Comparison of ENCODE assay signal across 9 cellular contexts in the genomic region with DNA sequence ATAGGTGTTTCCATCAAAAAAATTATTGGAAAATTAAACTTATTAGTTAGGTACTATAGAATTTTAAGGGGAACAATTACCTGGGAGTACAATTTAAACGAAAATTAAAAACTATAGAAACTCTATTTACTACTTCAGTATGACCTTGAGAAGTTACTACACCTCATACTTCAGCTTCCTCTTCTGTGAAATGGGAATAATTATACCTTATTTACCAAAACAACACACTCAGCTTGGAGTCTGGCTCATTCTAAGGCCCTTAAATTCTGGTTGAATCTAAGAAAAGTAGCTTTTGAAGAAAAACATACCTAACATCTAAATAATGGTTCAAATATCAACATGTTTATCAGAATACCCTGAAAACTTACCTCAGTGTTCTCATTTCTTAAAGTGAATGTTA. TPM values are rescaled to one million over a fixed set of nuclear protein-coding genes. Genes with fewer than 3 reads are reported as not detected.
DNase-seq lines count a peak whose midpoint lies in the region; ATAC-seq, FAIRE-seq and TF ChIP-seq lines count a peak whose summit lies in the region.
"Had no signal": no experiment of that assay in that cellular context is flagged by ENCODE, and none has a peak within 500 bp of the region (broad histone marks: within the 10 kb centered on the region; RNA-seq: fewer than 3 reads in every experiment).

No MANE protein-coding gene starts in this region.

- TF ChIP-seq POLR2A in IMR-90 (IDR thresholded peaks at IDR 0.05; ENCODE audit: low read depth, low read length) (no peak), GM12878 (IDR thresholded peaks at IDR 0.05; ENCODE audit: low read depth, low read length) (no peak)

- no CpG with 5 or more reads among the region's 1 CpG for WGBS in IMR-90 (ENCODE audit: extremely low coverage in 2 of 2, insufficient read length in 1 of 2), 2 experiments
- WGBS in GM12878 (ENCODE audit: insufficient coverage, insufficient replicate concordance, low lambda C conversion rate, missing lambda C conversion rate), result 5% methylated on average over 1 of the region's 1 CpG

- peaks cover 8% of the 10 kb centered on the region; the same call in 1 of the 2 replicates for H3K4me1 ChIP-seq in IMR-90 (ENCODE audit: control insufficient read depth, insufficient read depth, low read length)
- peaks cover 11% of the 10 kb centered on the region for H3K4me1 ChIP-seq in GM12878 (ENCODE audit: control insufficient read depth, insufficient read depth, low read length)

- H3K9me3 ChIP-seq in IMR-90 (ENCODE audit: control insufficient read depth, insufficient read depth, low read length), result no peaks in the 10 kb centered on the region
- no peaks in the 10 kb centered on the region for H3K9me3 ChIP-seq in GM12878 (replicated peaks; ENCODE audit: control insufficient read depth, insufficient read depth, low read length)

- H3K23ac ChIP-seq in IMR-90 (ENCODE audit: low read depth, low read length), result peak overlapping the region; percentile 78; the same call in 1 of the 2 replicates

- intact Hi-C loops in IMR-90 (cut with micrococcal nuclease), result loop anchor here (1.0 to 10.0 kb wide), 2 partner anchors 109 to 516 kb away; no protein-coding TSS in a partner anchor
- intact Hi-C loops in GM12878 (cut with micrococcal nuclease; ENCODE audit: unreplicated experiment), result no loop called here

- peak overlapping the region in 2 of 6 donors; percentile 23 to 58 for H3K27ac Mint-ChIP-seq in naive B cell

- H3K9me3 Mint-ChIP-seq in naive B cell, result no peaks in the 10 kb centered on the region

- FAIRE-seq in GM12878 (lab: Jason Lieb, UNC), result no peak

- no peaks in the 10 kb centered on the region for H3K27me3 Mint-ChIP-seq in naive B cell

- POLR2A ChIA-PET in IMR-90 (lab: Charles Lee; ENCODE audit: unreplicated experiment) (interaction anchor here (0.7 to 3.4 kb wide), 5 partner anchors 8 to 110 kb away, joined by 3 to 23 read pairs (median 4); no protein-coding TSS in a partner anchor), GM12878 (lab: Charles Lee) (interaction anchor here (1.0 to 8.1 kb wide), 4 partner anchors 11 to 97 kb away, joined by 3 to 102 read pairs (median 3); no protein-coding TSS in a partner anchor)

- no peak for TF ChIP-seq CTCF in AG09309 (IDR thresholded peaks at IDR 0.05; ENCODE audit: control insufficient read depth, insufficient read depth, low read depth, low read length, missing control alignments)
- no peak for TF ChIP-seq CTCF in IMR-90 (conservative IDR thresholded peaks at IDR 0.05; ENCODE audit: low read depth, low read length)
- no peak for TF ChIP-seq CTCF in GM12878 (IDR thresholded peaks at IDR 0.05 in 2 of 3, conservative IDR thresholded peaks at IDR 0.05 in 1 of 3; ENCODE audit: control insufficient read depth in 2 of 3, extremely low read depth in 1 of 3, insufficient read depth in 1 of 3, low read depth in 3 of 3, low read length in 3 of 3)

- H2BK15ac ChIP-seq in IMR-90 (ENCODE audit: low read depth, low read length), result no peak overlapping the region

- H2AFZ ChIP-seq in IMR-90 (replicated peaks; ENCODE audit: low read length, poor library complexity) (no peak overlapping the region), GM12878 (ENCODE audit: control insufficient read depth, low read depth, low read length) (no peak overlapping the region; the same call in 1 of the 2 replicates)

- peaks cover 4% of the 10 kb centered on the region; the same call in 1 of the 2 replicates for H3K9me1 ChIP-seq in IMR-90 (ENCODE audit: insufficient read depth, low read length)

- CTCF ChIA-PET in IMR-90 (lab: Yijun Ruan, JAX) (interaction anchor here (0.6 to 1.1 kb wide), 2 partner anchors 11 to 43 kb away, joined by 3 to 5 read pairs; no protein-coding TSS in a partner anchor), GM12878 (lab: Yijun Ruan, JAX) (interaction anchor here (0.8 to 2.1 kb wide), 6 partner anchors 11 to 114 kb away, joined by 3 to 7 read pairs (median 5); no protein-coding TSS in a partner anchor)

- peak overlapping the region; percentile 56; the same call in 1 of the 2 replicates for H3K18ac ChIP-seq in IMR-90 (ENCODE audit: low read depth, low read length)

- TF ChIP-seq EP300 in GM12878 (IDR thresholded peaks at IDR 0.05; ENCODE audit: borderline replicate concordance in 1 of 2, control insufficient read depth in 1 of 2, low read depth in 2 of 2, low read length in 2 of 2), result no peak

- peak overlapping the region; percentile 38; the same call in 1 of the 2 replicates for H2BK120ac ChIP-seq in IMR-90 (ENCODE audit: low read depth, low read length)

- SMC1A ChIA-PET in GM12878 (lab: Charles Lee; ENCODE audit: uncharacterized antibody, unreplicated experiment), result interaction anchor here (0.6 to 10.4 kb wide), 12 partner anchors 12 to 629 kb away, joined by 3 to 126 read pairs (median 4); no protein-coding TSS in a partner anchor

- peaks cover 4 to 36% of the 10 kb centered on the region in 2 experiments; a peak in 3 of 4 replicates for H3K79me1 ChIP-seq in IMR-90 (ENCODE audit: low read depth in 1 of 2, low read length in 2 of 2)

- H2BK5ac ChIP-seq in IMR-90 (ENCODE audit: low read depth, low read length, poor library complexity, severe bottlenecking), result peak overlapping the region; percentile 96

- in situ Hi-C loops in IMR-90 (cut with MboI; ENCODE audit: low sequenced_read_pairs) (no loop called here), GM12878 (cut with MboI) (no loop called here)

- no peak overlapping the region for H2AK5ac ChIP-seq in IMR-90 (ENCODE audit: low read depth, low read length)

- BruUV-seq in IMR-90 (replicated peaks; lab: Mats Ljungman, UMichigan) (no TSS peak), GM12878 (replicated peaks; lab: Mats Ljungman, UMichigan) (no TSS peak)

- no peak overlapping the region for H4K91ac ChIP-seq in IMR-90 (ENCODE audit: insufficient read depth, low read depth, low read length)

- TF ChIP-seq RAD21 in IMR-90 (IDR thresholded peaks at IDR 0.05; ENCODE audit: low read length) (no peak), GM12878 (IDR thresholded peaks at IDR 0.05; ENCODE audit: insufficient read depth, low read depth, low read length) (no peak)

- RAD21 ChIA-PET in GM12878 (lab: Charles Lee; ENCODE audit: unreplicated experiment), result interaction anchor here (1.0 to 2.4 kb wide), 11 partner anchors 8 to 125 kb away, joined by 3 to 11 read pairs (median 4); no protein-coding TSS in a partner anchor

- peak overlapping the region in 5 of 8 donors; percentile 25 to 96 (median 86) for H3K4me3 Mint-ChIP-seq in naive B cell

- H4K5ac ChIP-seq in IMR-90 (ENCODE audit: low read depth, low read length), result peak overlapping the region; percentile 44; the same call in 1 of the 2 replicates

- H3K79me2 ChIP-seq in GM12878 (ENCODE audit: control insufficient read depth, insufficient read depth, low read length), result peaks cover 56% of the 10 kb centered on the region

- H3K56ac ChIP-seq in IMR-90 (ENCODE audit: extremely low read depth, insufficient read depth, low read length), result peak overlapping the region; percentile 91

- H4K20me1 ChIP-seq in IMR-90 (ENCODE audit: insufficient read depth, low read length) (peaks cover 9% of the 10 kb centered on the region; the same call in 1 of the 2 replicates), GM12878 (ENCODE audit: control insufficient read depth, insufficient read depth) (no peaks in the 10 kb centered on the region)

- ATAC-seq in IMR-90 (ENCODE audit: low read depth) (no peak), GM12878 (no peak), naive B cell (ENCODE audit: low read depth in 2 of 2) (no peak), HG03571 (IDR thresholded peaks at IDR 0.05; ENCODE audit: unreplicated experiment) (no peak)

- H3K4me1 Mint-ChIP-seq in naive B cell, result peaks cover 20 to 43% (median 34%) of the 10 kb centered on the region in 3 donors

- H3K4me3 ChIP-seq in AG09309 (ENCODE audit: control insufficient read depth, low read depth, low read length), result peak overlapping the region; percentile 26
- H3K4me3 ChIP-seq in IMR-90 (ENCODE audit: insufficient read depth, low read depth, low read length), result peak overlapping the region; percentile 46; the same call in 1 of the 2 replicates
- peak overlapping the region; percentile 49 for H3K4me3 ChIP-seq in GM12878

- no peak overlapping the region for H2BK20ac ChIP-seq in IMR-90 (ENCODE audit: low read depth, low read length)

- H3K27ac ChIP-seq in IMR-90 (ENCODE audit: insufficient read depth, low read length) (peak overlapping the region; percentile 19; the same call in 1 of the 2 replicates), GM12878 (ENCODE audit: control insufficient read depth, insufficient read depth) (peak overlapping the region; percentile 89), substantia nigra (ENCODE audit: low read depth, low read length, poor library complexity, severe bottlenecking) (no peak overlapping the region)

- H4K8ac ChIP-seq in IMR-90 (ENCODE audit: low read depth in 2 of 2, low read length in 2 of 2), result peak overlapping the region in 1 of 2 experiments; percentile 44; a peak in 2 of 4 replicates

- no peak for DNase-seq in AG09309 (ENCODE audit: low read depth)
- no peak for DNase-seq in IMR-90
- DNase-seq in GM12878 (ENCODE audit: low read depth, low spot score), result no peak
- DNase-seq in naive B cell, result no peak
- no peak for DNase-seq in iPS-NIHi11 (ENCODE audit: low spot score)
- DNase-seq in SKM-1 (lab: John Stamatoyannopoulos, UW; ENCODE audit: unreplicated experiment), result no peak
- no peak for DNase-seq in substantia nigra (lab: John Stamatoyannopoulos, UW)
- DNase-seq: NCI-H1417 treated with DMSO at 0.1 percent for 48 hours had no signal

- dilution Hi-C loops in IMR-90 (cut with HindIII; ENCODE audit: low sequenced_read_pairs, unreplicated experiment), result no loop called here

- no peak overlapping the region for H2AK9ac ChIP-seq in IMR-90 (replicated peaks; ENCODE audit: low read depth, low read length, poor library complexity)

- H3K36me3 ChIP-seq in IMR-90 (ENCODE audit: control insufficient read depth, insufficient read depth, low read length) (peaks cover 19% of the 10 kb centered on the region), GM12878 (ENCODE audit: control insufficient read depth in 2 of 2, insufficient read depth in 2 of 2, low read length in 1 of 2) (peaks cover 6 to 27% of the 10 kb centered on the region in 2 experiments)

- H3K4ac ChIP-seq in IMR-90 (ENCODE audit: low read depth, low read length), result peak overlapping the region; percentile 42; the same call in 1 of the 2 replicates

- H3K4me2 ChIP-seq in IMR-90 (ENCODE audit: low read depth, low read length), result peak overlapping the region; percentile 98
- peak overlapping the region; percentile 66 for H3K4me2 ChIP-seq in GM12878 (ENCODE audit: control insufficient read depth, insufficient read depth)

- H3K9ac ChIP-seq in IMR-90 (ENCODE audit: low read depth, low read length) (peak overlapping the region; percentile 90; the same call in 1 of the 2 replicates), GM12878 (ENCODE audit: control insufficient read depth, insufficient read depth, low read length) (peak overlapping the region; percentile 42)

- peaks cover 4 to 15% of the 10 kb centered on the region in 2 donors for H3K36me3 Mint-ChIP-seq in naive B cell

- peak overlapping the region; percentile 35; the same call in 1 of the 2 replicates for H3K14ac ChIP-seq in IMR-90 (replicated peaks; ENCODE audit: low read depth, low read length)

- H3K27me3 ChIP-seq in IMR-90 (ENCODE audit: control insufficient read depth, insufficient read depth, low read length) (no peaks in the 10 kb centered on the region), GM12878 (replicated peaks in 1 of 2; ENCODE audit: control insufficient read depth in 2 of 2, insufficient read depth in 2 of 2, low read length in 1 of 2) (no peaks in the 10 kb centered on the region)

RNA-seq across cellular contexts. Expression of a gene that starts 2.7 kb away (rescaled TPM):
- total RNA-seq in IMR-90 (2012; rRNA removed), result 57.7 and 141 TPM in 2 replicates
- polyA plus RNA-seq in IMR-90 (2012; rRNA removed), result 46.3 and 73.3 TPM in 2 replicates
- polyA plus RNA-seq in IMR-90 (2012; cell fraction: cytosol; rRNA removed), result 8.2 and 11.9 TPM in 2 replicates
- polyA plus RNA-seq in IMR-90 (2012; cell fraction: nucleus; rRNA removed; ENCODE audit: low replicate concordance), result 124 and 666 TPM in 2 replicates
- total RNA-seq in GM12878 (2013; cell fraction: nucleolus; rRNA removed), result 236 and 247 TPM in 2 replicates
- 41.5 and 47.5 TPM in 2 replicates for total RNA-seq in GM12878 (2014; rRNA removed)
- total RNA-seq in GM12878 (2014; rRNA removed; fragmentation: Illumina TruSeq; extraction: Trizol), result 64.3 and 65.7 TPM in 2 replicates
- total RNA-seq in GM12878 (2021), result 44.9 and 51.8 TPM in 2 replicates
- polyA plus RNA-seq in GM12878 (2011; ENCODE audit: low read depth), result 4.3 TPM
- polyA plus RNA-seq in GM12878 (2011; rRNA removed), result 31.6 and 50.2 TPM in 2 replicates
- polyA plus RNA-seq in GM12878 (2011; cell fraction: cytosol; rRNA removed), result 5.9 and 7.6 TPM in 2 replicates
- polyA plus RNA-seq in GM12878 (2011; cell fraction: nucleus; rRNA removed), result 65.5 and 84.2 TPM in 2 replicates
- polyA plus RNA-seq in GM12878 (2012), result 12.9 and 16.4 TPM in 2 replicates
- polyA plus RNA-seq in GM12878 (2014; fragmentation: Illumina TruSeq; extraction: Trizol), result 36.6 and 53.7 TPM in 2 replicates
- 10 to 100 TPM; 22.9 to 24.1 TPM for polyA plus RNA-seq in GM12878 (2014; fragmentation: Nextera tagmentation; extraction: Ambion mirVana)
- 30.4 and 38.3 TPM in 2 replicates for polyA plus RNA-seq in GM12878 (2014; rRNA removed)
- polyA plus RNA-seq in GM12878 (2016; fragmentation: Nextera tagmentation; extraction: Ambion mirVana), result 10 to 100 TPM; 57.0 to 60.3 TPM
- polyA minus RNA-seq in GM12878 (2011; rRNA and poly(A)+ RNA removed), result 32.7 and 34.8 TPM in 2 replicates
- polyA minus RNA-seq in GM12878 (2011; cell fraction: cytosol; rRNA and poly(A)+ RNA removed), result 11.5 and 15.8 TPM in 2 replicates
- polyA minus RNA-seq in GM12878 (2011; cell fraction: nucleus; rRNA and poly(A)+ RNA removed), result 93.1 and 134 TPM in 2 replicates
- 1 to 10 TPM; 2.1 to 8.0 (median 4.8) TPM for polyA plus RNA-seq in naive B cell (ENCODE audit: low read depth in 6 of 6)
